Comparison of ENCODE assay signal across 8 cellular contexts in genomic region chr1:225467193-225468020, GRCh38.
DNase-seq lines count a peak whose midpoint lies in the region; ATAC-seq, FAIRE-seq and TF ChIP-seq lines count a peak whose summit lies in the region.

No MANE protein-coding gene starts in this region.

- DNase-seq in GM12865 (ENCODE audit: low read depth) (peak; percentile 94), NOMO-1 treated with dmso at 0.1 percent for 144 hours (lab: John Stamatoyannopoulos, UW; ENCODE audit: unreplicated experiment) (peak; percentile 82), activated T-helper 1 cell treated with Interleukin-2 at 50 U/mL for 16 hours (ENCODE audit: low read depth) (peak; percentile 77), iris pigment epithelial cell (ENCODE audit: low read depth) (peak; percentile 62), H54 (ENCODE audit: insufficient read length, low spot score) (no peak), T1000 (lab: John Stamatoyannopoulos, UW) (no peak)
- DNase-seq in stimulated activated CD4-positive, alpha-beta T cell treated with anti-CD3 and anti-CD28 coated beads, TNF-alpha, amount 100 ng/mL, for 48 hours (ENCODE audit: low read depth in 3 of 3), result peak; percentile 60 to 79 (median 75)

- no peak for TF ChIP-seq CTCF in GM12865 (IDR thresholded peaks at IDR 0.05; ENCODE audit: insufficient read depth, low read depth, low read length, missing control alignments)

- FAIRE-seq in H54 (lab: Jason Lieb, UNC), result no peak

- peak overlapping the region; percentile 90 for H3K4me3 ChIP-seq in GM12865 (ENCODE audit: low read depth, low read length)

- TF ChIP-seq POLR2A in H54 (IDR thresholded peaks at IDR 0.05; ENCODE audit: low read depth, low read length), result no peak

- peak; percentile 96 for ATAC-seq in HG02642 (IDR thresholded peaks at IDR 0.05; ENCODE audit: poor library complexity, unreplicated experiment)

Comparison
In these comparisons a context has a peak if more than half of its experiments do, and no peak if none do; other contexts are left out.
1. DNase-seq: peak in GM12865 (single experiment), NOMO-1 treated with dmso at 0.1 percent for 144 hours (single experiment), activated T-helper 1 cell treated with Interleukin-2 at 50 U/mL for 16 hours (single experiment), iris pigment epithelial cell (single experiment) and stimulated activated CD4-positive, alpha-beta T cell treated with anti-CD3 and anti-CD28 coated beads, TNF-alpha, amount 100 ng/mL, for 48 hours (3 of 3); none in H54 (single experiment) and T1000 (single experiment).